Comparison of ENCODE assay signal across 13 cellular contexts in the genomic region with DNA sequence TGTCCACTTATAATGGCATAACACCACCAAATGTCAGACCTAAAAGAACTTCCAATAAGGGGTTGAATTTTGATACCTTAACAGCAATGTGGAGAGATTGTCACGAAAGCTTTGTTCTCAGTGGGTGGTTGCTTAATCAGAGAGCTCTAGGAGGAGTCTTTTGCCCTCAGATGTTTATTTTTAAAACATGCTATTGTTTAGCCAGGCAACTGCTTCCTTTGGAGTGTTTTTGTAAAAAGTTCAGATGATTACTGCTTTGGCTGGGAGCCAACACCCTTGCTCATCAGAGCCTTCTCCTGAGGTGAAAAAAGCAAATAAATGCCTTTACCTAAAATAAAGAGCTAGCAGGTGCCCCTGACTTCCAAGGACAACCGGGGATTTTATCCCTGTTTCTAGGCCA.
A peak's percentile ranks its signal among the peaks of the same experiment; 100 is the strongest.
DNase-seq lines count a peak whose midpoint lies in the region; ATAC-seq and TF ChIP-seq lines count a peak whose summit lies in the region.
"Had no signal": no experiment of that assay in that cellular context is flagged by ENCODE, and none has a peak within 500 bp of the region (broad histone marks: within the 10 kb centered on the region; RNA-seq: fewer than 3 reads in every experiment).

No MANE protein-coding gene starts in this region.

- no peak overlapping the region for H3K4me3 ChIP-seq in right atrium auricular region
- no peak overlapping the region for H3K4me3 ChIP-seq in epithelial cell of esophagus (ENCODE audit: low read length)
- H3K4me3 ChIP-seq in upper lobe of right lung, result no peak overlapping the region
- H3K4me3 ChIP-seq in effector memory CD4-positive, alpha-beta T cell (ENCODE audit: insufficient read depth, low read depth, low read length, poor library complexity, severe bottlenecking), result no peak overlapping the region
- H3K4me3 ChIP-seq: tibial nerve had no signal

- peak; percentile 63 for DNase-seq in left cardiac atrium
- no peak for DNase-seq in right atrium auricular region (ENCODE audit: low spot score)
- DNase-seq in NCI-H748 (lab: John Stamatoyannopoulos, UW; ENCODE audit: unreplicated experiment), result peak; percentile 85
- peak; percentile 17 for DNase-seq in epithelial cell of esophagus (ENCODE audit: low read depth)
- DNase-seq in upper lobe of right lung, result no peak
- DNase-seq in T-helper 2 cell, result no peak
- DNase-seq in effector memory CD4-positive, alpha-beta T cell, result no peak
- DNase-seq: activated CD4-positive, alpha-beta T cell treated with anti-CD3 and anti-CD28 coated beads, Interleukin-2, amount 50 U/mL, for 4 hours; activated naive CD8-positive, alpha-beta T cell treated with anti-CD3 and anti-CD28 coated beads, Interleukin-2, amount 50 U/mL, for 24 hours; BE2C; NCI-H1436 treated with DMSO at 0.1 percent for 48 hours had no signal

- H3K36me3 ChIP-seq in right atrium auricular region (no peaks in the 10 kb centered on the region), upper lobe of right lung (no peaks in the 10 kb centered on the region)
- H3K36me3 ChIP-seq in effector memory CD4-positive, alpha-beta T cell (ENCODE audit: control insufficient read depth, insufficient read depth, low read length), result no peaks in the 10 kb centered on the region
- H3K36me3 ChIP-seq: BE2C, tibial nerve had no signal

- intact Hi-C loops in left cardiac atrium (cut with DNase I), result loop anchor here in 1 of 2 donors (10.0 kb wide), 1 partner anchor 60 kb away; the partner anchor contains the start of gene SLC1A1
- intact Hi-C loops in upper lobe of right lung (cut with DNase I), result no loop called here

- peaks cover 0 to 5% of the 10 kb centered on the region in 2 donors for H3K4me1 ChIP-seq in right atrium auricular region
- peaks cover 7% of the 10 kb centered on the region for H3K4me1 ChIP-seq in upper lobe of right lung
- H3K4me1 ChIP-seq in effector memory CD4-positive, alpha-beta T cell (ENCODE audit: control insufficient read depth, insufficient read depth, low read length, poor library complexity, severe bottlenecking), result peaks cover 4% of the 10 kb centered on the region
- H3K4me1 ChIP-seq: BE2C had no signal

- no peaks in the 10 kb centered on the region for H3K9me3 ChIP-seq in right atrium auricular region
- no peaks in the 10 kb centered on the region for H3K9me3 ChIP-seq in upper lobe of right lung
- no peaks in the 10 kb centered on the region for H3K9me3 ChIP-seq in effector memory CD4-positive, alpha-beta T cell (ENCODE audit: control insufficient read depth, low read length)
- H3K9me3 ChIP-seq: BE2C, tibial nerve had no signal

- no peak for TF ChIP-seq CTCF in right atrium auricular region (IDR thresholded peaks at IDR 0.05)
- no peak for TF ChIP-seq CTCF in epithelial cell of esophagus (IDR thresholded peaks at IDR 0.05; ENCODE audit: insufficient read depth, low read depth, low read length, missing control alignments)
- no peak for TF ChIP-seq CTCF in upper lobe of right lung (IDR thresholded peaks at IDR 0.05)

- H3K27me3 ChIP-seq in right atrium auricular region, result no peaks in the 10 kb centered on the region
- H3K27me3 ChIP-seq in upper lobe of right lung, result no peaks in the 10 kb centered on the region
- H3K27me3 ChIP-seq in effector memory CD4-positive, alpha-beta T cell (replicated peaks; ENCODE audit: control insufficient read depth, insufficient read depth, low read length, poor library complexity, severe bottlenecking), result no peaks in the 10 kb centered on the region
- H3K27me3 ChIP-seq: BE2C, tibial nerve had no signal

- H3K27ac ChIP-seq in right atrium auricular region (peak overlapping the region in 1 of 2 donors; percentile 41), upper lobe of right lung (peak overlapping the region; percentile 14)
- H3K27ac ChIP-seq in effector memory CD4-positive, alpha-beta T cell (ENCODE audit: insufficient read depth, low read length, poor library complexity, severe bottlenecking), result no peak overlapping the region

- ATAC-seq in left cardiac atrium (no peak), upper lobe of right lung (no peak), GM21717 (IDR thresholded peaks at IDR 0.05; ENCODE audit: unreplicated experiment) (no peak)
- ATAC-seq: activated naive CD8-positive, alpha-beta T cell treated with anti-CD3 and anti-CD28 coated beads, Interleukin-2, amount 50 U/mL, for 24 hours had no signal

Comparison
In these comparisons a context has a peak if more than half of its experiments do, and no peak if none do; other contexts are left out.
1. DNase-seq: peak in left cardiac atrium (single experiment), NCI-H748 (single experiment) and epithelial cell of esophagus (single experiment); none in right atrium auricular region (single experiment), upper lobe of right lung (single experiment), T-helper 2 cell (0 of 5) and effector memory CD4-positive, alpha-beta T cell (0 of 3).